ENCODE assay signal across 25 cellular contexts in the genomic region with DNA sequence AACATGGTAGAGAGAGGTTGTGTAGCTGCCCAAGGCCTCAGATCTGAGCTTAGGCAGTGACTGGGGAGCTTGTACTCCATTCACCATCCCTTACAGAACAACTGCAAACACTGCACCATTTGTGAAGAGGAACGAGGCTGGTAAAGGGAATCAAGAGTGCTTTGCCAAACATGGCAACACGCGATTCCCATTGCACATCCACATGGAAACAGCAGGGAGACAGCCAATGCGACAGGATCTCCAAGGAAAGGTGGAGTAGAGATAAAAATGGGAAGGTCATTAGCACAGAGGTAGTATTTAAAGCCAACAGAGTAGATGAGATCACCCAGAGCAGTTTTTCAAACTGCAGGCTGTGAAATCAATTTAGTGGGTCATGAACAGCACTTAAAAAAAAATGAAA. TPM values are rescaled to one million over a fixed set of nuclear protein-coding genes. Genes with fewer than 3 reads are reported as not detected.
DNase-seq lines count a peak whose midpoint lies in the region; ATAC-seq and TF ChIP-seq lines count a peak whose summit lies in the region.
"Had no signal": no experiment of that assay in that cellular context is flagged by ENCODE, and none has a peak within 500 bp of the region (broad histone marks: within the 10 kb centered on the region; RNA-seq: fewer than 3 reads in every experiment).

No MANE protein-coding gene starts in this region.

- H3K36me3 ChIP-seq in stomach smooth muscle (ENCODE audit: control insufficient read depth in 2 of 2, insufficient read depth in 2 of 2, low read length in 2 of 2) (no peaks in the 10 kb centered on the region), ovary (no peaks in the 10 kb centered on the region)
- H3K36me3 ChIP-seq: MG63 had no signal

- H3K27me3 ChIP-seq in stomach smooth muscle (ENCODE audit: control insufficient read depth in 1 of 2, insufficient read depth in 2 of 2, low read length in 2 of 2) = no peaks in the 10 kb centered on the region
- no peaks in the 10 kb centered on the region for H3K27me3 ChIP-seq in ovary
- H3K27me3 ChIP-seq: MG63 had no signal

- no peak for ATAC-seq in activated naive CD8-positive, alpha-beta T cell treated with anti-CD3 and anti-CD28 coated beads, Interleukin-2, amount 50 U/mL, for 24 hours
- no peak for ATAC-seq in effector memory CD8-positive, alpha-beta T cell (replicated peaks)
- ATAC-seq in GM18861 (IDR thresholded peaks at IDR 0.05; ENCODE audit: unreplicated experiment) (no peak), GM18502 (IDR thresholded peaks at IDR 0.05; ENCODE audit: poor library complexity, unreplicated experiment) (no peak)
- ATAC-seq: activated CD8-positive, alpha-beta T cell treated with anti-CD3 and anti-CD28 coated beads for 36 hours; CD8-positive, alpha-beta T cell; Panc1 had no signal

- H3K9ac ChIP-seq in stomach smooth muscle (ENCODE audit: low read length in 2 of 2) = no peak overlapping the region

- peak overlapping the region; percentile 70 for H3K27ac Mint-ChIP-seq in activated naive CD8-positive, alpha-beta T cell
- H3K27ac Mint-ChIP-seq in activated naive CD8-positive, alpha-beta T cell treated with anti-CD3 and anti-CD28 coated beads, Interleukin-2, amount 50 U/mL, for 24 hours = no peak overlapping the region
- H3K27ac Mint-ChIP-seq in effector memory CD8-positive, alpha-beta T cell = peak overlapping the region; percentile 8 to 74
- H3K27ac Mint-ChIP-seq: activated CD8-positive, alpha-beta T cell treated with anti-CD3 and anti-CD28 coated beads for 36 hours had no signal

- DNase-seq in activated naive CD8-positive, alpha-beta T cell treated with anti-CD3 and anti-CD28 coated beads, Interleukin-2, amount 50 U/mL, for 24 hours = no peak
- DNase-seq in NCI-H1092 (lab: John Stamatoyannopoulos, UW) = peak; percentile 7
- no peak for DNase-seq in effector memory CD8-positive, alpha-beta T cell
- no peak for DNase-seq in ovary
- DNase-seq: activated CD8-positive, alpha-beta T cell treated with anti-CD3 and anti-CD28 coated beads for 36 hours; activated naive CD4-positive, alpha-beta T cell; aorta; CD8-positive, alpha-beta T cell; cerebellar nuclear complex; DMS79; effector memory CD4-positive, alpha-beta T cell; MG63; NCI-H1436 treated with DMSO at 0.1 percent for 48 hours; NCI-H345; nephron progenitor cell; NK-92 treated with Interleukin-12 subunit alpha and Interleukin-12 subunit beta, amount 100 ng/mL, for 24 hours; psoas muscle; stimulated activated CD4-positive, alpha-beta T cell treated with anti-CD3 and anti-CD28 coated beads, Interleukin-2, amount 100 ng/mL, for 48 hours had no signal

- peaks cover 54% of the 10 kb centered on the region for H3K4me1 Mint-ChIP-seq in activated naive CD8-positive, alpha-beta T cell (ENCODE audit: low read depth)
- peaks cover 32% of the 10 kb centered on the region for H3K4me1 Mint-ChIP-seq in activated naive CD8-positive, alpha-beta T cell treated with anti-CD3 and anti-CD28 coated beads, Interleukin-2, amount 50 U/mL, for 24 hours
- H3K4me1 Mint-ChIP-seq in effector memory CD8-positive, alpha-beta T cell (ENCODE audit: low read depth in 2 of 2) = peaks cover 33 to 48% of the 10 kb centered on the region in 2 donors

- H3K4me3 ChIP-seq in stomach smooth muscle (ENCODE audit: low read length in 2 of 2) = no peak overlapping the region
- no peak overlapping the region for H3K4me3 ChIP-seq in ovary
- H3K4me3 ChIP-seq: MG63, psoas muscle, smooth muscle cell had no signal

- H3K4me1 ChIP-seq in stomach smooth muscle (ENCODE audit: control insufficient read depth, insufficient read depth, low read length) = peaks cover 18% of the 10 kb centered on the region
- H3K4me1 ChIP-seq in ovary (ENCODE audit: insufficient read depth) = peaks cover 30% of the 10 kb centered on the region

- H3K4me3 Mint-ChIP-seq in activated naive CD8-positive, alpha-beta T cell = no peak overlapping the region
- H3K4me3 Mint-ChIP-seq in activated naive CD8-positive, alpha-beta T cell treated with anti-CD3 and anti-CD28 coated beads, Interleukin-2, amount 50 U/mL, for 24 hours = no peak overlapping the region
- no peak overlapping the region for H3K4me3 Mint-ChIP-seq in effector memory CD8-positive, alpha-beta T cell
- H3K4me3 Mint-ChIP-seq: activated CD8-positive, alpha-beta T cell treated with anti-CD3 and anti-CD28 coated beads for 36 hours; CD8-positive, alpha-beta T cell; nephron progenitor cell had no signal

- no peak for TF ChIP-seq CTCF in ovary (IDR thresholded peaks at IDR 0.05)

- intact Hi-C loops in ovary (cut with DNase I) = no loop called here

- peaks cover 2% of the 10 kb centered on the region for H3K36me3 Mint-ChIP-seq in activated naive CD8-positive, alpha-beta T cell
- H3K36me3 Mint-ChIP-seq in activated naive CD8-positive, alpha-beta T cell treated with anti-CD3 and anti-CD28 coated beads, Interleukin-2, amount 50 U/mL, for 24 hours (ENCODE audit: low read depth) = no peaks in the 10 kb centered on the region
- H3K36me3 Mint-ChIP-seq in effector memory CD8-positive, alpha-beta T cell (ENCODE audit: insufficient read depth) = no peaks in the 10 kb centered on the region
- H3K36me3 Mint-ChIP-seq: IgD-negative memory B cell had no signal

- no peak for TF ChIP-seq POLR2A in ovary (IDR thresholded peaks at IDR 0.05)

- WGBS in ovary, 3 donors = 50 to 54% (median 51%) methylated on average over 4 of the region's 4 CpGs

- H3K27me3 Mint-ChIP-seq in activated naive CD8-positive, alpha-beta T cell = no peaks in the 10 kb centered on the region
- H3K27me3 Mint-ChIP-seq in activated naive CD8-positive, alpha-beta T cell treated with anti-CD3 and anti-CD28 coated beads, Interleukin-2, amount 50 U/mL, for 24 hours = no peaks in the 10 kb centered on the region
- H3K27me3 Mint-ChIP-seq in effector memory CD8-positive, alpha-beta T cell = no peaks in the 10 kb centered on the region
- H3K27me3 Mint-ChIP-seq: activated CD8-positive, alpha-beta T cell treated with anti-CD3 and anti-CD28 coated beads for 36 hours; IgD-negative memory B cell had no signal

- H3K27ac ChIP-seq in stomach smooth muscle (ENCODE audit: low read length) (peak overlapping the region; percentile 8), ovary (peak overlapping the region in 1 of 2 donors; percentile 63)
- H3K27ac ChIP-seq: psoas muscle had no signal

- TF ChIP-seq EP300 in ovary (IDR thresholded peaks at IDR 0.05) = no peak

- H3K9me3 ChIP-seq in stomach smooth muscle (ENCODE audit: control insufficient read depth in 2 of 2, low read length in 2 of 2) (no peaks in the 10 kb centered on the region), ovary (no peaks in the 10 kb centered on the region)
- H3K9me3 ChIP-seq: MG63, psoas muscle had no signal

- H3K9me3 Mint-ChIP-seq in activated naive CD8-positive, alpha-beta T cell (ENCODE audit: low read depth) = no peaks in the 10 kb centered on the region
- H3K9me3 Mint-ChIP-seq in activated naive CD8-positive, alpha-beta T cell treated with anti-CD3 and anti-CD28 coated beads, Interleukin-2, amount 50 U/mL, for 24 hours = no peaks in the 10 kb centered on the region
- H3K9me3 Mint-ChIP-seq in effector memory CD8-positive, alpha-beta T cell = no peaks in the 10 kb centered on the region
- H3K9me3 Mint-ChIP-seq: activated CD8-positive, alpha-beta T cell treated with anti-CD3 and anti-CD28 coated beads for 36 hours; CD8-positive, alpha-beta T cell; IgD-negative memory B cell had no signal

RNA-seq across cellular contexts. Expression of gene TCF20, which starts 42.0 kb away (rescaled TPM):
- total RNA-seq in ovary = 10 to 100 TPM; 18.1 to 42.0 (median 36.8) TPM
- 10 to 100 TPM; 12.4 to 15.1 TPM for polyA plus RNA-seq in ovary
